In the genomic region with DNA sequence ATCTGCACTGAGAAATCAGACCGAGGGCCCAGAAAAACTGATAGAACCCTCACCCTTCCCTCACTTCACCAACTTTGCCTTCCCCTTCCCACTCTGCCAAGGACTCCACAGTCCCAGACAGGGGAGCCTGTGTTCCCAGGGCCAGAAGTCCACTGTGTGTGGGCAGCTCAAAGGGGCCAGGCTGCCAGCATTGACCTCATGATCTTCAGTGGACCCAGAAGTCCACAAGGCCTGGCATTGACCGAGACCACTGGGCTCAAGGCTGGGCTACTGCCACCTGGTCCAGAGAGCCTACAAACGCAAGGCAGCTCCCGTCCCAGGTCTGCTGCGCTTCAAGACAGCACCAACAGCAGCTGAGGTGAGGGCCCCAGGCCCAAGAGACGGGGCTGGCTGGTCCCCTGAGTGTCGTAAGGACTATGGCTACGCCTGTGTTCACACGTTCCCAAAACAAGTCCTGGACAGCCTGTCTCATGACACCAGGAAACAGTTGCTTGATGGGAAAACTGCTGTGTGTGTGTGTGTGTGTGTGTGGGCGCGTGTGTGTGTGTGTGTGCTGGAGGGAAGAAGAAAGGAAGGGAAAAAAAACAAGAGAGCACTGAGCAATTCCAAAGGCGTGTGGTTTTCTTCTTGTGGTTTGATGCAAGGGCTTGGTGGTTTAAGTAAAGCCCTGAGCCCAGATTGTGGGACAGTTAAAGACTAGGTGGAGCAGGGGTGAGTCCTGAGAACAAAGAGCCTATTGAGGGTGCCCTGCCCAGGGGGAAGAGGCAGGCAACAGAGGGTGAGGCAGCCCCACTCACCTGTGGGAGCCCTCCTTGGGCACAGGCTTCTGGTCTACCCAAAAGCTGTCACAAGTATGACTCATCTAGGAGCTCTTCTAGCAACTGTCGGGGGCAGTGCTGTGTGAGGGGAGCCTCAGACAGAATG, we compare ENCODE assay signal across 8 cellular contexts. TPM values are rescaled to one million over a fixed set of nuclear protein-coding genes. Genes with fewer than 3 reads are reported as not detected.
DNase-seq lines count a peak whose midpoint lies in the region; ATAC-seq and TF ChIP-seq lines count a peak whose summit lies in the region.

No MANE protein-coding gene starts in this region.

- peak overlapping the region; percentile 31; the same call in 1 of the 2 replicates for H3K27ac ChIP-seq in SK-N-MC

- H3K4me1 Mint-ChIP-seq in nephron = peaks cover 27% of the 10 kb centered on the region

- no peak for ATAC-seq in HG02852 (IDR thresholded peaks at IDR 0.05; ENCODE audit: unreplicated experiment)
- ATAC-seq in HG03342 (IDR thresholded peaks at IDR 0.05; ENCODE audit: unreplicated experiment) = no peak
- ATAC-seq in GM21515 (IDR thresholded peaks at IDR 0.05; ENCODE audit: unreplicated experiment) = no peak
- ATAC-seq in GM18505 (IDR thresholded peaks at IDR 0.05; ENCODE audit: unreplicated experiment) = no peak

- H3K36me3 ChIP-seq in SK-N-MC (ENCODE audit: insufficient read depth, low read length) = no peaks in the 10 kb centered on the region

- H3K9ac ChIP-seq in SK-N-MC (ENCODE audit: insufficient read length) = no peak overlapping the region

- no peaks in the 10 kb centered on the region for H3K36me3 Mint-ChIP-seq in nephron (ENCODE audit: low read depth)

- H3K4me3 ChIP-seq in SK-N-MC (no peak overlapping the region), astrocyte of the spinal cord (ENCODE audit: low read depth, low read length) (no peak overlapping the region)

- no peak for TF ChIP-seq POLR2A in GM18505 (IDR thresholded peaks at IDR 0.05; ENCODE audit: borderline replicate concordance, extremely low read depth, insufficient read depth, insufficient read length)

- H3K27me3 Mint-ChIP-seq in nephron (ENCODE audit: low read depth) = peaks cover 17% of the 10 kb centered on the region

- in situ Hi-C loops in Caki2 (cut with HindIII; ENCODE audit: low pct_unique_long_range_greater_than_20kb, low sequenced_read_pairs) = no loop called here
- in situ Hi-C loops in astrocyte of the spinal cord (cut with HindIII; ENCODE audit: low sequenced_read_pairs) = no loop called here

- no peaks in the 10 kb centered on the region for H3K9me3 Mint-ChIP-seq in nephron

- DNase-seq in Caki2 (ENCODE audit: low read depth) = peak; percentile 75
- DNase-seq in SK-N-MC (ENCODE audit: low read depth, low spot score) = no peak
- peak; percentile 96 for DNase-seq in astrocyte of the spinal cord (ENCODE audit: low read depth, low spot score)

- peak overlapping the region; percentile 11 to 65 (median 45) for H3K27ac Mint-ChIP-seq in nephron

- TF ChIP-seq CTCF in astrocyte of the spinal cord (IDR thresholded peaks at IDR 0.05; ENCODE audit: low read depth, low read length) (no peak), nephron (IDR thresholded peaks at IDR 0.05; ENCODE audit: unreplicated experiment in 3 of 3) (no peak)

- H3K4me3 Mint-ChIP-seq in nephron = no peak overlapping the region

- no peaks in the 10 kb centered on the region for H3K9me3 ChIP-seq in SK-N-MC (ENCODE audit: low read depth, low read length)

RNA-seq across cellular contexts. Expression of a gene that starts 46.6 kb away (rescaled TPM):
- 0.03 and 0.84 TPM in 2 replicates for total RNA-seq in Caki2 (2014; rRNA removed; shearing (Covaris generic); ENCODE audit: low replicate concordance)
